ENCODE assay signal across 20 cellular contexts in genomic region chr15:76947454-76947853, GRCh38. TPM values are rescaled to one million over a fixed set of nuclear protein-coding genes. Genes with fewer than 3 reads are reported as not detected.
"Had no signal": no experiment of that assay in that cellular context is flagged by ENCODE, and none has a peak within 500 bp of the region (broad histone marks: within the 10 kb centered on the region; RNA-seq: fewer than 3 reads in every experiment).

No MANE protein-coding gene starts in this region.

- H3K4me3 ChIP-seq: lung, pancreas, tibial artery had no signal

- H3K9me3 Mint-ChIP-seq: activated T-helper 17 cell treated with anti-CD3 and anti-CD28 coated beads, Interleukin-2, amount 50 U/mL, for 72 hours; dendritic cell treated with granulocyte-macrophage colony-stimulating factor and Interleukin-4, amounts not matched to agents 40 ng/mL and 50 ng/mL, for 4 days; natural killer cell treated with Interleukin-12 subunit alpha and Interleukin-12 subunit beta and Interleukin-15 and Interleukin-18, amount 100 ng/mL, for 72 hours; stimulated activated naive CD8-positive, alpha-beta T cell treated with anti-CD3 and anti-CD28 coated beads, Interleukin-15, amount 100 ng/mL, for 72 hours had no signal

- H3K27ac Mint-ChIP-seq: activated CD8-positive, alpha-beta T cell treated with anti-CD3 and anti-CD28 coated beads, Interleukin-2, amount 10 ng/mL, durations not matched to agents 7 days and 5 days; dendritic cell treated with granulocyte-macrophage colony-stimulating factor and Interleukin-4, amounts not matched to agents 40 ng/mL and 50 ng/mL, for 4 days; natural killer cell treated with Interleukin-12 subunit alpha and Interleukin-12 subunit beta and Interleukin-15 and Interleukin-18, amount 100 ng/mL, for 72 hours had no signal

- DNase-seq: activated CD4-positive, alpha-beta T cell treated with anti-CD3 and anti-CD28 coated beads, Interleukin-2, amount 50 U/mL, for 1 hour; activated CD8-positive, alpha-beta T cell treated with anti-CD3 and anti-CD28 coated beads, Interleukin-2, amount 10 ng/mL, durations not matched to agents 7 days and 5 days; anterior cingulate cortex; effector CD4-positive, alpha-beta T cell; foreskin keratinocyte; pancreas; right cardiac atrium; stimulated activated CD4-positive, alpha-beta T cell treated with anti-CD3 and anti-CD28 coated beads, Interleukin-4, amount 100 ng/mL, for 24 hours; stimulated activated naive CD8-positive, alpha-beta T cell treated with anti-CD3 and anti-CD28 coated beads, Interleukin-15, amount 100 ng/mL, for 72 hours; T1000; tibial artery had no signal

- H3K27ac ChIP-seq: foreskin keratinocyte, pancreas, tibial artery had no signal

- ATAC-seq: activated CD8-positive, alpha-beta T cell treated with anti-CD3 and anti-CD28 coated beads, Interleukin-2, amount 10 ng/mL, durations not matched to agents 7 days and 5 days; activated T-helper 17 cell treated with anti-CD3 and anti-CD28 coated beads, Interleukin-2, amount 50 U/mL, for 72 hours; foreskin keratinocyte; left lobe of liver; natural killer cell treated with Interleukin-12 subunit alpha and Interleukin-12 subunit beta and Interleukin-15 and Interleukin-18, amount 100 ng/mL, for 72 hours; pancreas; right cardiac atrium; stimulated activated naive CD8-positive, alpha-beta T cell treated with anti-CD3 and anti-CD28 coated beads, Interleukin-15, amount 100 ng/mL, for 72 hours had no signal

- H3K27me3 ChIP-seq: foreskin keratinocyte, pancreas, tibial artery had no signal

- H3K27me3 Mint-ChIP-seq: activated T-helper 17 cell treated with anti-CD3 and anti-CD28 coated beads, Interleukin-2, amount 50 U/mL, for 72 hours; brain; dendritic cell treated with granulocyte-macrophage colony-stimulating factor and Interleukin-4, amounts not matched to agents 40 ng/mL and 50 ng/mL, for 4 days; natural killer cell treated with Interleukin-12 subunit alpha and Interleukin-12 subunit beta and Interleukin-15 and Interleukin-18, amount 100 ng/mL, for 72 hours; stimulated activated naive CD8-positive, alpha-beta T cell treated with anti-CD3 and anti-CD28 coated beads, Interleukin-15, amount 100 ng/mL, for 72 hours had no signal

- H3K9me3 ChIP-seq: pancreas, tibial artery had no signal

- H3K4me1 ChIP-seq: foreskin keratinocyte, pancreas, tibial artery had no signal

- H3K4me3 Mint-ChIP-seq: activated CD8-positive, alpha-beta T cell treated with anti-CD3 and anti-CD28 coated beads, Interleukin-2, amount 10 ng/mL, durations not matched to agents 7 days and 5 days; activated T-helper 17 cell treated with anti-CD3 and anti-CD28 coated beads, Interleukin-2, amount 50 U/mL, for 72 hours; brain; dendritic cell treated with granulocyte-macrophage colony-stimulating factor and Interleukin-4, amounts not matched to agents 40 ng/mL and 50 ng/mL, for 4 days; mesothelial cell of epicardium; natural killer cell treated with Interleukin-12 subunit alpha and Interleukin-12 subunit beta and Interleukin-15 and Interleukin-18, amount 100 ng/mL, for 72 hours; stimulated activated naive CD8-positive, alpha-beta T cell treated with anti-CD3 and anti-CD28 coated beads, Interleukin-15, amount 100 ng/mL, for 72 hours had no signal

RNA-seq across cellular contexts. Expression of gene PSTPIP1, which starts 47.5 kb away (rescaled TPM):
- total RNA-seq: glomerular endothelial cell, kidney epithelial cell, mesothelial cell of epicardium had no signal
